Comparison of ENCODE assay signal across 36 cellular contexts in genomic region chr2:67799889-67800288, GRCh38.
"Had no signal": no experiment of that assay in that cellular context is flagged by ENCODE, and none has a peak within 500 bp of the region (broad histone marks: within the 10 kb centered on the region; RNA-seq: fewer than 3 reads in every experiment).

No MANE protein-coding gene starts in this region.

- DNase-seq: activated CD4-positive, alpha-beta memory T cell treated with anti-CD3 and anti-CD28 coated beads, Interleukin-2, amount 10 ng/mL, durations not matched to agents 7 days and 5 days; activated CD4-positive, alpha-beta T cell treated with anti-CD3 and anti-CD28 coated beads for 1 hour; activated CD4-positive, alpha-beta T cell treated with anti-CD3 and anti-CD28 coated beads for 36 hours; activated CD4-positive, alpha-beta T cell treated with anti-CD3 and anti-CD28 coated beads for 48 hours; activated CD4-positive, alpha-beta T cell treated with anti-CD3 and anti-CD28 coated beads, Interleukin-2, amount 10 ng/mL, durations not matched to agents 7 days and 5 days; activated CD4-positive, alpha-beta T cell treated with anti-CD3 and anti-CD28 coated beads, Interleukin-2, amount 50 U/mL, for 48 hours; activated CD4-positive, CD25-positive, alpha-beta regulatory T cell; activated CD8-positive, alpha-beta memory T cell treated with anti-CD3 and anti-CD28 coated beads for 24 hours; activated CD8-positive, alpha-beta memory T cell treated with anti-CD3 and anti-CD28 coated beads, Interleukin-2, amount 10 ng/mL, durations not matched to agents 7 days and 5 days; activated CD8-positive, alpha-beta memory T cell treated with anti-CD3 and anti-CD28 coated beads, Interleukin-2, amount 50 U/mL, for 48 hours; activated CD8-positive, alpha-beta T cell treated with anti-CD3 and anti-CD28 coated beads, Interleukin-2, amount 10 ng/mL, durations not matched to agents 7 days and 5 days; activated effector memory CD4-positive, alpha-beta T cell treated with anti-CD3 and anti-CD28 coated beads, Interleukin-2, amount 50 U/mL, for 16 hours; activated gamma-delta T cell treated with Interleukin-2 at 50 U/mL for 16 hours; activated naive CD4-positive, alpha-beta T cell; activated naive CD4-positive, alpha-beta T cell treated with anti-CD3 and anti-CD28 coated beads for 36 hours; activated naive CD4-positive, alpha-beta T cell treated with anti-CD3 and anti-CD28 coated beads, Interleukin-2, amount 50 U/mL, for 16 hours; activated naive CD8-positive, alpha-beta T cell treated with anti-CD3 and anti-CD28 coated beads for 36 hours; activated T-cell treated with anti-CD3 and anti-CD28 coated beads, Interleukin-2, amount 50 U/mL, for 4 hours; activated T-cell treated with anti-CD3 and anti-CD28 coated beads, Interleukin-2, amount 50 U/mL, for 72 hours; adrenal gland; amniotic stem cell; aorta; body of pancreas; brain microvascular endothelial cell; central memory CD4-positive, alpha-beta T cell; T-helper 1 cell; T-helper 2 cell; T-helper 9 cell; WERI-Rb-1 had no signal

- H3K36me3 ChIP-seq: adrenal gland, brain microvascular endothelial cell, breast epithelium, WERI-Rb-1 had no signal

- H3K4me3 ChIP-seq: adrenal gland, body of pancreas, breast epithelium had no signal

- H3K9me3 ChIP-seq: adrenal gland, body of pancreas, breast epithelium had no signal

- ATAC-seq: activated CD4-positive, alpha-beta T cell treated with anti-CD3 and anti-CD28 coated beads for 36 hours; activated CD4-positive, CD25-positive, alpha-beta regulatory T cell treated with anti-CD3 and anti-CD28 coated beads, Interleukin-2, amount 50 U/mL, for 24 hours; activated CD8-positive, alpha-beta memory T cell treated with anti-CD3 and anti-CD28 coated beads, Interleukin-2, amount 10 ng/mL, durations not matched to agents 7 days and 5 days; activated CD8-positive, alpha-beta T cell treated with anti-CD3 and anti-CD28 coated beads, Interleukin-2, amount 10 ng/mL, durations not matched to agents 7 days and 5 days; activated naive CD4-positive, alpha-beta T cell treated with anti-CD3 and anti-CD28 coated beads, Interleukin-2, amount 50 U/mL, for 72 hours; activated T-cell treated with anti-CD3 and anti-CD28 coated beads, Interleukin-2, amount 50 U/mL, for 4 hours; activated T-cell treated with anti-CD3 and anti-CD28 coated beads, Interleukin-2, amount 50 U/mL, for 72 hours; activated T-helper 17 cell treated with anti-CD3 and anti-CD28 coated beads, Interleukin-2, amount 50 U/mL, for 72 hours; body of pancreas; WTC11 had no signal

- FAIRE-seq: astrocyte, TTC549 had no signal

- H3K27me3 ChIP-seq: adrenal gland, body of pancreas, brain microvascular endothelial cell, breast epithelium had no signal

- H3K4me1 ChIP-seq: adrenal gland, breast epithelium had no signal

- H3K27ac ChIP-seq: adrenal gland, brain microvascular endothelial cell, breast epithelium, WERI-Rb-1 had no signal
